ENCODE assay signal across 9 cellular contexts in the genomic region with DNA sequence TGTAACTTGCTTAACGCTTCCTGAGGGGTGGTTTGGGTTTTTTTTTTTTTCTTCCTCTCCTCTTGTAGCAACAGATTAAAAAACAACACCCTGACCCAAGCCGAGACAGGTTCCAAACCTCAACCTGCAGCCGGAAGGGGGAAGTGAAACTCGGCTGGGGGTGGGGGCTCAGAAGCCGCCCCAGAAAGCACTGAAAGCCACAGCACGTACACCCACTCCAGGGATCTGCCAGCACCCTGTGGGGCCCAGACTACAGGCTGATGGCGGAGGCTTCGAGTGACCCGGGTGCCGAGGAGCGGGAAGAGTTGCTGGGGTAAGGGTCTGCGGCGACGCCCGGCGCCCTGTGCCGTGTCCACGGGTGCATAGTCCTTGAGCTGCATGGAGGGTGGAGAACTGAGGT. TPM values are rescaled to one million over a fixed set of nuclear protein-coding genes. Genes with fewer than 3 reads are reported as not detected.
DNase-seq lines count a peak whose midpoint lies in the region; ATAC-seq and TF ChIP-seq lines count a peak whose summit lies in the region.
"Had no signal": no experiment of that assay in that cellular context is flagged by ENCODE, and none has a peak within 500 bp of the region (broad histone marks: within the 10 kb centered on the region; RNA-seq: fewer than 3 reads in every experiment).

A gene with protein sequence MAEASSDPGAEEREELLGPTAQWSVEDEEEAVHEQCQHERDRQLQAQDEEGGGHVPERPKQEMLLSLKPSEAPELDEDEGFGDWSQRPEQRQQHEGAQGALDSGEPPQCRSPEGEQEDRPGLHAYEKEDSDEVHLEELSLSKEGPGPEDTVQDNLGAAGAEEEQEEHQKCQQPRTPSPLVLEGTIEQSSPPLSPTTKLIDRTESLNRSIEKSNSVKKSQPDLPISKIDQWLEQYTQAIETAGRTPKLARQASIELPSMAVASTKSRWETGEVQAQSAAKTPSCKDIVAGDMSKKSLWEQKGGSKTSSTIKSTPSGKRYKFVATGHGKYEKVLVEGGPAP (plus strand): TSS at position 200 of the 400 bp plus-strand sequence. CDS start 61 bp downstream, at position 261.

- CTCF ChIA-PET in activated naive CD4-positive, alpha-beta T cell treated with anti-CD3 and anti-CD28 coated beads for 36 hours (lab: Charles Lee), result interaction anchor here (0.8 to 6.6 kb wide), 8 partner anchors 20 to 299 kb away, joined by 3 to 42 read pairs (median 5); no protein-coding TSS in a partner anchor

- H3K4me3 ChIP-seq in GM12875 (ENCODE audit: low read depth, low read length) (peak within 1 kb of the TSS; percentile 96), neutrophil (ENCODE audit: low read depth in 1 of 2, low read length in 1 of 2) (peak within 1 kb of the TSS; percentile 81 to 100), uterus (no peak within 1 kb of the TSS)

- H3K36me3 Mint-ChIP-seq in activated naive CD4-positive, alpha-beta T cell treated with anti-CD3 and anti-CD28 coated beads for 36 hours (ENCODE audit: low read depth), result no peaks in the 10 kb centered on the region

- peak within 1 kb of the TSS; percentile 93 for H3K27ac Mint-ChIP-seq in activated naive CD4-positive, alpha-beta T cell treated with anti-CD3 and anti-CD28 coated beads for 36 hours

- no peaks in the 10 kb centered on the region for H3K9me3 ChIP-seq in neutrophil
- H3K9me3 ChIP-seq in uterus, result no peaks in the 10 kb centered on the region

- intact Hi-C loops in activated naive CD4-positive, alpha-beta T cell treated with anti-CD3 and anti-CD28 coated beads for 36 hours (cut with micrococcal nuclease), result loop anchor here (1.0 to 5.0 kb wide), 5 partner anchors 9 to 414 kb away; a partner anchor contains a TSS
- intact Hi-C loops in uterus (cut with DNase I; ENCODE audit: low total_unique reads), result no loop called here

- H3K4me1 ChIP-seq in neutrophil (ENCODE audit: control insufficient read depth in 1 of 2, insufficient read depth in 1 of 2, low read depth in 1 of 2, low read length in 1 of 2) (peaks cover 85 to 91% of the 10 kb centered on the region in 2 experiments), uterus (no peaks in the 10 kb centered on the region)

- H3K9me3 Mint-ChIP-seq in activated naive CD4-positive, alpha-beta T cell treated with anti-CD3 and anti-CD28 coated beads for 36 hours, result no peaks in the 10 kb centered on the region

- peak; percentile 81 for TF ChIP-seq POLR2A in Raji (IDR thresholded peaks at IDR 0.05; ENCODE audit: insufficient read depth, low read depth, low read length)
- TF ChIP-seq POLR2A in uterus (IDR thresholded peaks at IDR 0.05), result no peak
- TF ChIP-seq POLR2A in erythroblast (IDR thresholded peaks at IDR 0.05; ENCODE audit: low read length), result no peak

- H3K27me3 Mint-ChIP-seq in activated naive CD4-positive, alpha-beta T cell treated with anti-CD3 and anti-CD28 coated beads for 36 hours (ENCODE audit: low read depth), result no peaks in the 10 kb centered on the region

- H3K27me3 ChIP-seq in neutrophil (no peaks in the 10 kb centered on the region), uterus (no peaks in the 10 kb centered on the region)

- H3K4me3 Mint-ChIP-seq in activated naive CD4-positive, alpha-beta T cell treated with anti-CD3 and anti-CD28 coated beads for 36 hours, result peak within 1 kb of the TSS; percentile 84

- peaks cover 38% of the 10 kb centered on the region for H3K36me3 ChIP-seq in neutrophil
- H3K36me3 ChIP-seq in uterus, result no peaks in the 10 kb centered on the region

- ATAC-seq in HG02759 (IDR thresholded peaks at IDR 0.05; ENCODE audit: unreplicated experiment), result peak; percentile 49

- H3K27ac ChIP-seq in neutrophil, result peak within 1 kb of the TSS; percentile 100
- H3K27ac ChIP-seq in uterus, result no peak within 1 kb of the TSS

- DNase-seq in activated naive CD4-positive, alpha-beta T cell treated with anti-CD3 and anti-CD28 coated beads for 36 hours, result peak; percentile 90
- DNase-seq in uterus (no peak), anterior cingulate cortex (lab: John Stamatoyannopoulos, UW) (no peak), erythroblast (lab: John Stamatoyannopoulos, UW) (no peak)

- H3K4me1 Mint-ChIP-seq in activated naive CD4-positive, alpha-beta T cell treated with anti-CD3 and anti-CD28 coated beads for 36 hours (ENCODE audit: low read depth), result peaks cover 77% of the 10 kb centered on the region

- no peak for TF ChIP-seq CTCF in GM12875 (IDR thresholded peaks at IDR 0.05; ENCODE audit: borderline replicate concordance, insufficient read depth, low read depth, low read length)
- peak; percentile 60 for TF ChIP-seq CTCF in neutrophil (IDR thresholded peaks at IDR 0.05)
- TF ChIP-seq CTCF in uterus (IDR thresholded peaks at IDR 0.05), result no peak

RNA-seq across cellular contexts. Expression of the gene that starts here (rescaled TPM):
- 10 to 100 TPM; 42.4 to 42.9 TPM for total RNA-seq in activated naive CD4-positive, alpha-beta T cell treated with anti-CD3 and anti-CD28 coated beads for 36 hours
- 100 to 1,000 TPM in 1 of 4 donors, 10 to 100 TPM in 3; 11.2 to 112 (median 25.1) TPM for total RNA-seq in uterus
- total RNA-seq: fibroblast of villous mesenchyme had no signal

Comparison
In these comparisons a context has a peak if more than half of its experiments do, and no peak if none do; other contexts are left out.
1. H3K4me3 ChIP-seq: peak in GM12875 (single experiment) and neutrophil (2 of 2); none in uterus (0 of 2).